In the genomic region with DNA sequence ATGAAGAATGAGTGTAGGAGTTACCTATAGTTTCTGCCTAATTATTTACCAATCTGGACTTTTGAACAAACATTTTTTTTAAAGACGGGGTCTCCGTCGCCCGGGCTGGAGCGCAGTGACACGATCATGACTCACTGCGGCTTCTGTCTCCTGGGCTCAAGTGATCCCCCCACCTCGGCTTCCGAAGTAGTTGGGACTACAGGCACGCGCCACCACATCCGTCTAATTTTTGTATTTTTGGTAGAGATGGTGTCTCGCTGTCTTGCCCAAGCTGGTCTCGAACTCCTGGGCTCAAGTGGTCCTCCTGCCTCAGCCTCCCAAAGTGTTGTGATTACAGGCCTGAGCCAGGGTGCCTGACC, we compare ENCODE assay signal across 8 cellular contexts. TPM values are rescaled to one million over a fixed set of nuclear protein-coding genes. Genes with fewer than 3 reads are reported as not detected.
DNase-seq lines count a peak whose midpoint lies in the region; ATAC-seq, FAIRE-seq and TF ChIP-seq lines count a peak whose summit lies in the region.

No MANE protein-coding gene starts in this region.

- H3K27ac Mint-ChIP-seq in stimulated activated naive CD8-positive, alpha-beta T cell treated with anti-CD3 and anti-CD28 coated beads, Interleukin-15, Interleukin-2, amounts not matched to agents 100 ng/mL and 50 ng/mL, for 24 hours: peak overlapping the region; percentile 90

- H3K4me3 Mint-ChIP-seq in stimulated activated naive CD8-positive, alpha-beta T cell treated with anti-CD3 and anti-CD28 coated beads, Interleukin-15, Interleukin-2, amounts not matched to agents 100 ng/mL and 50 ng/mL, for 24 hours: peak overlapping the region; percentile 90

- no peak for TF ChIP-seq CTCF in bronchial epithelial cell (IDR thresholded peaks at IDR 0.05; ENCODE audit: insufficient read depth, low read length, severe bottlenecking)
- no peak for TF ChIP-seq CTCF in mucosa of descending colon (IDR thresholded peaks at IDR 0.05)

- intact Hi-C loops in mucosa of descending colon (cut with DNase I, micrococcal nuclease): no loop called here

- H3K4me1 Mint-ChIP-seq in stimulated activated naive CD8-positive, alpha-beta T cell treated with anti-CD3 and anti-CD28 coated beads, Interleukin-15, Interleukin-2, amounts not matched to agents 100 ng/mL and 50 ng/mL, for 24 hours (ENCODE audit: low read depth): peaks cover 45% of the 10 kb centered on the region

- no peak for FAIRE-seq in bronchial epithelial cell (lab: Jason Lieb, UNC)

- H3K4me3 ChIP-seq in bronchial epithelial cell (ENCODE audit: low read depth, low read length) (peak overlapping the region; percentile 73), mucosa of descending colon (peak overlapping the region; percentile 88)

- peaks cover 10% of the 10 kb centered on the region for H3K36me3 ChIP-seq in bronchial epithelial cell (ENCODE audit: control insufficient read depth, insufficient read depth, low read length)
- no peaks in the 10 kb centered on the region for H3K36me3 ChIP-seq in mucosa of descending colon (ENCODE audit: low read depth)

- peaks cover 57% of the 10 kb centered on the region for H3K27me3 Mint-ChIP-seq in stimulated activated naive CD8-positive, alpha-beta T cell treated with anti-CD3 and anti-CD28 coated beads, Interleukin-15, Interleukin-2, amounts not matched to agents 100 ng/mL and 50 ng/mL, for 24 hours

- ATAC-seq in stimulated activated naive CD8-positive, alpha-beta T cell treated with anti-CD3 and anti-CD28 coated beads, Interleukin-15, Interleukin-2, amounts not matched to agents 100 U/mL and 50 U/mL, for 24 hours: no peak
- ATAC-seq in mucosa of descending colon (no peak), HG03432 (IDR thresholded peaks at IDR 0.05; ENCODE audit: unreplicated experiment) (no peak), GM19351 (IDR thresholded peaks at IDR 0.05; ENCODE audit: unreplicated experiment) (no peak), GM21526 (IDR thresholded peaks at IDR 0.05; ENCODE audit: low FRiP score, unreplicated experiment) (no peak)

- peaks cover 46% of the 10 kb centered on the region for H3K36me3 Mint-ChIP-seq in stimulated activated naive CD8-positive, alpha-beta T cell treated with anti-CD3 and anti-CD28 coated beads, Interleukin-15, Interleukin-2, amounts not matched to agents 100 ng/mL and 50 ng/mL, for 24 hours (ENCODE audit: low read depth)

- H3K4me1 ChIP-seq in mucosa of descending colon (ENCODE audit: low read depth): peaks cover 33% of the 10 kb centered on the region

- H3K27me3 ChIP-seq in bronchial epithelial cell (ENCODE audit: control insufficient read depth, insufficient read depth, low read length): no peaks in the 10 kb centered on the region

- H3K9me3 ChIP-seq in mucosa of descending colon: peaks cover 5% of the 10 kb centered on the region

- DNase-seq in stimulated activated naive CD8-positive, alpha-beta T cell treated with anti-CD3 and anti-CD28 coated beads, Interleukin-15, Interleukin-2, amounts not matched to agents 100 U/mL and 50 U/mL, for 24 hours: no peak
- DNase-seq in bronchial epithelial cell (ENCODE audit: low read depth) (peak; percentile 43), mucosa of descending colon (peak in 2 of 3 donors; percentile 11 to 36), activated gamma-delta T cell (lab: John Stamatoyannopoulos, UW) (no peak)

- H3K9me3 Mint-ChIP-seq in stimulated activated naive CD8-positive, alpha-beta T cell treated with anti-CD3 and anti-CD28 coated beads, Interleukin-15, Interleukin-2, amounts not matched to agents 100 ng/mL and 50 ng/mL, for 24 hours: peaks cover 8% of the 10 kb centered on the region

RNA-seq across cellular contexts. Expression of gene CTNNA1, which starts 1.5 kb away (rescaled TPM):
- total RNA-seq in bronchial epithelial cell (495 and 774 TPM in 2 replicates), mucosa of descending colon (100 to 1,000 TPM; 347 to 457 (median 380) TPM)

Comparison
In these comparisons a context has a peak if more than half of its experiments do, and no peak if none do; other contexts are left out.
1. DNase-seq: peak in bronchial epithelial cell (single experiment) and mucosa of descending colon (2 of 3); none in stimulated activated naive CD8-positive, alpha-beta T cell treated with anti-CD3 and anti-CD28 coated beads, Interleukin-15, Interleukin-2, amounts not matched to agents 100 U/mL and 50 U/mL, for 24 hours (single experiment) and activated gamma-delta T cell (single experiment).